ENCODE assay signal across 11 cellular contexts in the genomic region with DNA sequence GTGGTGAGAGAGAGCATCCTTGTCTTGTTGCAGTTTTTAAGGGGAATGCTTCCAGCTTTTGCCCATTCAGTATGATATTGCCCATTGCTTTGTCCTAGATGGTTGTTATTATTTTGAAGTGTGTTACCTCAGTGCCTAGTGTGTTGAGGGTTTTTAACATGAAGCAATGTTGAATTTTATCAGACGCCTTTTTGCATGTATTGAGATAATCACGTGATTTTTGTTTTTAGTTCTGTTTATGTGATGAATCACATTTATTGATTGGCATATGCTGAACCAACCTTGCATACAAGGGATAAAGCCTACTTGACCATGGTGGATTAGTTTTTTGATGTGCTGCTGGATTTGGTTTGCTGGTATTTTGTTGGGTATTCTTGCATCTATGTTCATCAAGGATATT.
"Had no signal": no experiment of that assay in that cellular context is flagged by ENCODE, and none has a peak within 500 bp of the region (broad histone marks: within the 10 kb centered on the region; RNA-seq: fewer than 3 reads in every experiment).

No MANE protein-coding gene starts in this region.

- H2AFZ ChIP-seq: GM23248, GM23338 had no signal

- H3K27ac ChIP-seq: GM23248 had no signal

- H3K36me3 ChIP-seq: HAP-1 had no signal

- FAIRE-seq: H1, H54 had no signal

- H3K4me3 ChIP-seq: GM23248, GM23338, HAP-1 had no signal

- DNase-seq: GM23248, GOT3, H7, H9, HCEC 1CT, HFFc6 had no signal

- H3K4me1 ChIP-seq: HAP-1 had no signal

- H3K9me3 ChIP-seq: HAP-1 had no signal

- H3K9ac ChIP-seq: GM23248 had no signal

- H3K4me2 ChIP-seq: GM23338 had no signal

- ATAC-seq: GM23338, HCT116 had no signal
